ENCODE assay signal across 10 cellular contexts in the genomic region with DNA sequence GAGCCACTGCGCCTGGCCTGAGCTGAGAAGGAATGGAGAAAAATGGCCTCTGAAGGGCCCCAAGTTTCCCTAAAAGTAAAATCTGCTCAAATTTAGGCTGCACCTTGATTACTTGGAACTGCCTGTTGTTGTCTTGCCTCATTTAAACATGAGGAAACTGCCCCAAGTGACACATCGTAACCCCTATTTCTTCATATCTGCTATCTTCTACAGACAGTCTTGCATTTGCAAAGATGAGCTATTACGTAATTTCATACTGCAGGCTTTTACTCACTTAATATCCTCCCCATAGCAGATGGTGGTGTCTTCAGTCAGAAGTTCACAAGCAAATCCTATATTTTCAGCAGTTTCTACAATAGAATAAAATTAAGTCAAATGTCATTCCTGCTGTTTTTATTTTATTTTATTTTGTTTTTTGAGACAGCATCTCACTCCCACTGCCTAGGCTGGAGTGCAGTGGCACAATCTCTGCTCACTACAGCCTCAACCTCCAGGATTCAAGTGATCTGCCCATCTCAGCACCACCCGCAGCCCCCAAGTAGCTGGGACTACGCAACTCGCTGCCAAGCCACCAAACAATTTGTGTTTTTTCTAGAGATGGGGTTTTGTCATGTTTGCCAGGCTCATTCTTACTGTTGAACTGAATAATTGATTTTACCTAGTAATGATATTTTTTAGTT. TPM values are rescaled to one million over a fixed set of nuclear protein-coding genes. Genes with fewer than 3 reads are reported as not detected.
DNase-seq lines count a peak whose midpoint lies in the region; ATAC-seq and TF ChIP-seq lines count a peak whose summit lies in the region.
"Had no signal": no experiment of that assay in that cellular context is flagged by ENCODE, and none has a peak within 500 bp of the region (broad histone marks: within the 10 kb centered on the region; RNA-seq: fewer than 3 reads in every experiment).

No MANE protein-coding gene starts in this region.

- no peaks in the 10 kb centered on the region for H3K9me3 ChIP-seq in mucosa of descending colon

- H3K36me3 ChIP-seq in mucosa of descending colon (ENCODE audit: low read depth): peaks cover 6% of the 10 kb centered on the region

- no peaks in the 10 kb centered on the region for H3K4me1 ChIP-seq in mucosa of descending colon (ENCODE audit: low read depth)

- peak overlapping the region; percentile 52 to 74 for H3K27ac ChIP-seq in coronary artery

- peak overlapping the region; percentile 42 for H3K4me3 ChIP-seq in NB4 (ENCODE audit: low read depth, low read length)
- H3K4me3 ChIP-seq in coronary artery: no peak overlapping the region
- H3K4me3 ChIP-seq in mucosa of descending colon: no peak overlapping the region

- peak; percentile 28 for DNase-seq in AG08396 (ENCODE audit: low spot score)
- peak; percentile 93 for DNase-seq in NB4 (ENCODE audit: low read depth)
- DNase-seq in coronary artery (ENCODE audit: low spot score): no peak
- no peak for DNase-seq in mucosa of descending colon
- no peak for DNase-seq in NCI-H446 treated with DMSO at 0.1 percent for 48 hours (lab: John Stamatoyannopoulos, UW)
- DNase-seq in KG1 (lab: John Stamatoyannopoulos, UW): no peak
- DNase-seq: COR-L47, cortex of kidney had no signal

- no peak for TF ChIP-seq CTCF in NB4 (IDR thresholded peaks at IDR 0.05; ENCODE audit: low read depth, low read length)
- TF ChIP-seq CTCF in coronary artery (IDR thresholded peaks at IDR 0.05): no peak
- no peak for TF ChIP-seq CTCF in mucosa of descending colon (IDR thresholded peaks at IDR 0.05)

- intact Hi-C loops in mucosa of descending colon (cut with DNase I, micrococcal nuclease): no loop called here

- ATAC-seq in mucosa of descending colon (peak; percentile 26), HG02623 (IDR thresholded peaks at IDR 0.05; ENCODE audit: unreplicated experiment) (no peak), GM19351 (IDR thresholded peaks at IDR 0.05; ENCODE audit: unreplicated experiment) (no peak)

- no peak for TF ChIP-seq POLR2A in NB4 (IDR thresholded peaks at IDR 0.05; ENCODE audit: extremely low read depth, insufficient read length)

RNA-seq across cellular contexts. Expression of gene NARS1, which starts 45.3 kb away (rescaled TPM):
- 100 to 1,000 TPM; 122 to 137 (median 137) TPM for total RNA-seq in mucosa of descending colon

Comparison
In these comparisons a context has a peak if more than half of its experiments do, and no peak if none do; other contexts are left out.
1. DNase-seq: peak in AG08396 (single experiment) and NB4 (single experiment); none in coronary artery (single experiment), mucosa of descending colon (0 of 3), NCI-H446 treated with DMSO at 0.1 percent for 48 hours (single experiment) and KG1 (single experiment).